In the genomic region with DNA sequence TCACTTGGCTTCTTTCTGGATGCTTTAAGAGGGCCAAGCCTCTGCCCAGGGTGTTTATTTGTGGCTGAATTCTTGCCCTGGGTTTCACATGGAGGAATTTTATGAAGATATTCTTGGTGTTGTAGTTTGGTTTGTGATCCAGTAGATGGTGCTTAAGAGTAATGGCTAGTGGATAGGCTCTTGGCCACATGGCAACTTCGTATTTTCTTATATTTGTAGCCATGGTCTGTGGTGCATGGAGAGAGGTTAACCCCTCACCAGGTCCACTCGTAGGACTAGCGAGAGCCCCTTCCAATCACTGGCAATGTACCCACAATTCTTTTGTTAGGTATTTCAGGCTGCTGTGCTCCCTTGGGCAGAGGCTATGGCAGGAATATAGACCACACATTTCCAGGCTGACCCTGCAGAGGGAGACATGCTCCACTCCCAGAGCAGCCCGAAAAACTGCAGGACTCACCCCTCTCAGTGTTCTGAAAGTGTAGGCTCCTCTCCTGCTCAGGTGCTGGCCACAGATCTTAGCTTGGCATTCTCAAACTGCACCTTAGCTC, we compare ENCODE assay signal across 10 cellular contexts.
DNase-seq lines count a peak whose midpoint lies in the region; ATAC-seq and TF ChIP-seq lines count a peak whose summit lies in the region.
"Had no signal": no experiment of that assay in that cellular context is flagged by ENCODE, and none has a peak within 500 bp of the region (broad histone marks: within the 10 kb centered on the region; RNA-seq: fewer than 3 reads in every experiment).

No MANE protein-coding gene starts in this region.

- peak overlapping the region; percentile 75 for H2BK15ac ChIP-seq in neuronal stem cell (ENCODE audit: low read length)

- no peak overlapping the region for H3K14ac ChIP-seq in neuronal stem cell (ENCODE audit: low read length)

- intact Hi-C loops in body of pancreas (cut with DNase I), result no loop called here

- H3K27ac ChIP-seq in body of pancreas (no peak overlapping the region), neuronal stem cell (replicated peaks; ENCODE audit: low read length) (no peak overlapping the region)

- H2AK5ac ChIP-seq in neuronal stem cell (ENCODE audit: low read depth, low read length), result peak overlapping the region; percentile 63

- no peak overlapping the region for H3K4me3 ChIP-seq in GM12865 (ENCODE audit: low read depth, low read length)
- H3K4me3 ChIP-seq in LNCaP clone FGC (ENCODE audit: low read depth, low read length), result no peak overlapping the region
- H3K4me3 ChIP-seq in body of pancreas, result no peak overlapping the region
- H3K4me3 ChIP-seq in neuronal stem cell (ENCODE audit: low read length in 2 of 2), result no peak overlapping the region

- no peak for TF ChIP-seq POLR2A in body of pancreas (IDR thresholded peaks at IDR 0.05)

- peak; percentile 25 for TF ChIP-seq CTCF in GM12865 (IDR thresholded peaks at IDR 0.05; ENCODE audit: insufficient read depth, low read depth, low read length, missing control alignments)
- peak; percentile 53 for TF ChIP-seq CTCF in LNCaP clone FGC (IDR thresholded peaks at IDR 0.05; ENCODE audit: control insufficient read depth, extremely low read depth, insufficient read depth)
- peak in 4 of 7 experiments; percentile 5 to 47 (median 39) for TF ChIP-seq CTCF in body of pancreas (IDR thresholded peaks at IDR 0.05)

- H4K91ac ChIP-seq in neuronal stem cell (ENCODE audit: low read depth, low read length, poor library complexity), result no peak overlapping the region

- 45 to 51% methylated on average over 2 to 4 of the region's 4 CpGs for WGBS in body of pancreas, 2 donors
- WGBS in neuronal stem cell (ENCODE audit: extremely low coverage in 2 of 2, insufficient read length in 2 of 2, insufficient replicate concordance in 1 of 2), 2 donors, result no CpG with 5 or more reads among the region's 4 CpGs

- H4K8ac ChIP-seq in neuronal stem cell (ENCODE audit: low read depth, low read length), result peak overlapping the region; percentile 72

- no peak overlapping the region for H3K4ac ChIP-seq in neuronal stem cell (ENCODE audit: low read length)

- no peak overlapping the region for H3K9ac ChIP-seq in neuronal stem cell (ENCODE audit: low read depth, low read length, poor library complexity)

- no peaks in the 10 kb centered on the region for H3K4me1 ChIP-seq in body of pancreas
- H3K4me1 ChIP-seq in neuronal stem cell (ENCODE audit: control insufficient read depth in 2 of 2, insufficient read depth in 1 of 2, low read depth in 1 of 2, low read length in 2 of 2), result no peaks in the 10 kb centered on the region

- peak; percentile 14 for DNase-seq in GM12865 (ENCODE audit: low read depth)
- no peak for DNase-seq in LNCaP clone FGC (ENCODE audit: low read depth)
- DNase-seq in body of pancreas, result peak in 1 of 4 donors; percentile 10
- DNase-seq in neuronal stem cell (ENCODE audit: low spot score), result no peak
- no peak for DNase-seq in NCI-H1694 (lab: John Stamatoyannopoulos, UW)
- no peak for DNase-seq in T1000 (lab: John Stamatoyannopoulos, UW)
- DNase-seq: left ventricle myocardium superior; stimulated activated naive CD4-positive, alpha-beta T cell had no signal

- no peaks in the 10 kb centered on the region for H3K9me3 ChIP-seq in body of pancreas
- H3K9me3 ChIP-seq in neuronal stem cell (replicated peaks in 1 of 2; ENCODE audit: control insufficient read depth in 2 of 2, insufficient read depth in 1 of 2, low read depth in 1 of 2, low read length in 2 of 2), result peaks cover 0 to 2% of the 10 kb centered on the region in 2 donors

- H2BK5ac ChIP-seq in neuronal stem cell (ENCODE audit: low read length), result no peak overlapping the region

- peak overlapping the region; percentile 72 for H2BK120ac ChIP-seq in neuronal stem cell (ENCODE audit: low read depth, low read length)

- peak overlapping the region; percentile 73 for H2AFZ ChIP-seq in neuronal stem cell (ENCODE audit: low read length)

- no peak overlapping the region for H3K4me2 ChIP-seq in neuronal stem cell (ENCODE audit: insufficient read depth, low read length, poor library complexity, severe bottlenecking)

- peak overlapping the region; percentile 84 for H2BK12ac ChIP-seq in neuronal stem cell (ENCODE audit: low read length)

- ATAC-seq in body of pancreas (no peak), GM21423 (IDR thresholded peaks at IDR 0.05; ENCODE audit: unreplicated experiment) (no peak), HG02759 (IDR thresholded peaks at IDR 0.05; ENCODE audit: unreplicated experiment) (no peak)
- ATAC-seq: left ventricle myocardium superior had no signal

- H3K79me1 ChIP-seq in neuronal stem cell (ENCODE audit: low read depth, low read length), result no peaks in the 10 kb centered on the region

- peak overlapping the region; percentile 27 for H3K18ac ChIP-seq in neuronal stem cell (ENCODE audit: low read length)

- H3K27me3 ChIP-seq in body of pancreas (no peaks in the 10 kb centered on the region), neuronal stem cell (ENCODE audit: control insufficient read depth in 3 of 3, insufficient read depth in 3 of 3, low read depth in 1 of 3, low read length in 3 of 3) (no peaks in the 10 kb centered on the region)

- H3K36me3 ChIP-seq in body of pancreas (replicated peaks in 1 of 2; ENCODE audit: insufficient read depth in 1 of 2, low read depth in 2 of 2) (no peaks in the 10 kb centered on the region), neuronal stem cell (replicated peaks in 1 of 2; ENCODE audit: control insufficient read depth in 2 of 2, insufficient read depth in 2 of 2, low read length in 2 of 2) (no peaks in the 10 kb centered on the region)

- H3K23ac ChIP-seq in neuronal stem cell (ENCODE audit: low read depth, low read length, poor library complexity), result no peak overlapping the region
